24 cellular contexts compared by ENCODE assay signal in genomic region chr11:17141156-17141555, GRCh38.
"Had no signal": no experiment of that assay in that cellular context is flagged by ENCODE, and none has a peak within 500 bp of the region (broad histone marks: within the 10 kb centered on the region; RNA-seq: fewer than 3 reads in every experiment).

No MANE protein-coding gene starts in this region.

- H2AFZ ChIP-seq: hepatocyte had no signal

- H3K9me3 Mint-ChIP-seq: mesothelial cell of epicardium; naive B cell; natural killer cell; stimulated activated effector memory CD8-positive, alpha-beta T cell treated with anti-CD3 and anti-CD28 coated beads, Interleukin-12 subunit alpha, Interleukin-12 subunit beta, amount 100 ng/mL, for 72 hours; stimulated activated naive CD8-positive, alpha-beta T cell treated with anti-CD3 and anti-CD28 coated beads, Interleukin-15, Interleukin-2, amounts not matched to agents 100 ng/mL and 50 ng/mL, for 24 hours had no signal

- H3K4me2 ChIP-seq: hepatocyte had no signal

- H3K36me3 ChIP-seq: ovary had no signal

- H3K4me3 Mint-ChIP-seq: mesothelial cell of epicardium; naive B cell; natural killer cell; stimulated activated effector memory CD8-positive, alpha-beta T cell treated with anti-CD3 and anti-CD28 coated beads, Interleukin-12 subunit alpha, Interleukin-12 subunit beta, amount 100 ng/mL, for 72 hours; stimulated activated naive CD8-positive, alpha-beta T cell treated with anti-CD3 and anti-CD28 coated beads, Interleukin-15, Interleukin-2, amounts not matched to agents 100 ng/mL and 50 ng/mL, for 24 hours had no signal

- H3K27me3 Mint-ChIP-seq: naive B cell; progenitor cell of endocrine pancreas; stimulated activated naive CD8-positive, alpha-beta T cell treated with anti-CD3 and anti-CD28 coated beads, Interleukin-15, Interleukin-2, amounts not matched to agents 100 ng/mL and 50 ng/mL, for 24 hours had no signal

- H3K27ac ChIP-seq: hepatocyte, left ventricle myocardium inferior, ovary, right atrium auricular region, skin epidermis, suprapubic skin, thoracic aorta, tibial artery, upper lobe of right lung had no signal

- H3K4me1 ChIP-seq: right atrium auricular region, suprapubic skin, tibial artery, upper lobe of right lung had no signal

- DNase-seq: islet precursor cell; left ventricle myocardium inferior; naive B cell; natural killer cell; ovary; stimulated activated CD4-positive, alpha-beta T cell treated with anti-CD3 and anti-CD28 coated beads, Interleukin-12 subunit alpha, Interleukin-12 subunit beta, amount 100 ng/mL, for 4 hours; stimulated activated CD4-positive, alpha-beta T cell treated with anti-CD3 and anti-CD28 coated beads, Interleukin-15, amount 100 ng/mL, for 24 hours; stimulated activated CD4-positive, alpha-beta T cell treated with anti-CD3 and anti-CD28 coated beads, Interleukin-2, amount 100 ng/mL, for 24 hours; stimulated activated CD4-positive, alpha-beta T cell treated with anti-CD3 and anti-CD28 coated beads, Interleukin-4, amount 100 ng/mL, for 24 hours; stimulated activated naive CD4-positive, alpha-beta T cell; tibial artery; trophoblast cell; upper lobe of right lung had no signal

- H3K27me3 ChIP-seq: hepatocyte, ovary, right atrium auricular region, suprapubic skin, tibial artery, upper lobe of right lung had no signal

- FAIRE-seq: urothelium cell line had no signal

- H3K79me2 ChIP-seq: hepatocyte had no signal

- H3K27ac Mint-ChIP-seq: mesothelial cell of epicardium; natural killer cell; progenitor cell of endocrine pancreas; stimulated activated effector memory CD8-positive, alpha-beta T cell treated with anti-CD3 and anti-CD28 coated beads, Interleukin-12 subunit alpha, Interleukin-12 subunit beta, amount 100 ng/mL, for 72 hours; stimulated activated naive CD8-positive, alpha-beta T cell treated with anti-CD3 and anti-CD28 coated beads, Interleukin-15, Interleukin-2, amounts not matched to agents 100 ng/mL and 50 ng/mL, for 24 hours had no signal

- H3K4me1 Mint-ChIP-seq: mesothelial cell of epicardium; naive B cell; stimulated activated effector memory CD8-positive, alpha-beta T cell treated with anti-CD3 and anti-CD28 coated beads, Interleukin-12 subunit alpha, Interleukin-12 subunit beta, amount 100 ng/mL, for 72 hours had no signal

- H3K4me3 ChIP-seq: hepatocyte, left ventricle myocardium inferior, lung, ovary, right atrium auricular region, skin epidermis, suprapubic skin, thoracic aorta, tibial artery, upper lobe of right lung had no signal
